1 cellular context compared by ENCODE assay signal in genomic region chr14:22510527-22511110, GRCh38.
TF ChIP-seq lines count a peak whose summit lies in the region.

No MANE protein-coding gene starts in this region.

TF ChIP-seq in GM23338, 12 proteins besides CTCF, POLR2A, EP300 and RAD21:
- TF ChIP-seq EZH2phosphoT487 (IDR thresholded peaks at IDR 0.05; ENCODE audit: unreplicated experiment) (no peak), CREB1 (CRISPR knock-in tag; IDR thresholded peaks at IDR 0.05; ENCODE audit: low read depth) (no peak), ZNF462 (CRISPR knock-in tag; IDR thresholded peaks at IDR 0.05) (no peak), EZH2 (IDR thresholded peaks at IDR 0.05; ENCODE audit: low read depth, unreplicated experiment) (no peak), ZNF114 (CRISPR knock-in tag; IDR thresholded peaks at IDR 0.05) (no peak), ZNF331 (CRISPR knock-in tag; IDR thresholded peaks at IDR 0.05; ENCODE audit: low read depth) (no peak), NANOG (IDR thresholded peaks at IDR 0.05; ENCODE audit: borderline replicate concordance) (no peak), ETS1 (IDR thresholded peaks at IDR 0.05) (no peak), REST (IDR thresholded peaks at IDR 0.05; ENCODE audit: unreplicated experiment) (no peak), POLR2AphosphoS5 (IDR thresholded peaks at IDR 0.05; ENCODE audit: low read depth) (no peak), STAT1 (IDR thresholded peaks at IDR 0.05; ENCODE audit: unreplicated experiment) (no peak)
